Comparison of ENCODE assay signal across 20 cellular contexts in the genomic region with DNA sequence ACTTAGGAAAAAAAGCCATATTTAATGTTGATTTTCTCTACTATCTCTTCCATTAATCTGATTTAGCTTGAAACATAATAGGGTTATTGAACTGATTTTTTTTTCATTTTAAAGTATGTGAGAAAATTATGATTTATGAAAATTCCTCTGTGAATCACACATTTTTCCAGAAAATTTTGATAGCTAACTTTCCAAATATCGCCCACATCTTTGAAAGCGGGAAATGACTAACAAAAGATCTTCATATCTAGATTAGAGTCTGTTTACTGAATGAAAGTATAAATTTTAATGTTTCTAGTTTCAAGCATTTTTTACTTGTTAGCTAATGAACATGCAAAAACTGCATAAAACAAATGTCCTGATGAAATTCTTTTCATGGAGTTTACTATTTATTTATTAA.
DNase-seq lines count a peak whose midpoint lies in the region; ATAC-seq, FAIRE-seq and TF ChIP-seq lines count a peak whose summit lies in the region.
"Had no signal": no experiment of that assay in that cellular context is flagged by ENCODE, and none has a peak within 500 bp of the region (broad histone marks: within the 10 kb centered on the region; RNA-seq: fewer than 3 reads in every experiment).

No MANE protein-coding gene starts in this region.

- no peaks in the 10 kb centered on the region for H3K27me3 ChIP-seq in IMR-90 (ENCODE audit: control insufficient read depth, insufficient read depth, low read length)
- no peaks in the 10 kb centered on the region for H3K27me3 ChIP-seq in pancreas

- CTCF ChIA-PET in IMR-90 (lab: Yijun Ruan, JAX), result interaction anchor here (0.6 kb wide), 1 partner anchor 196 kb away, joined by 3 read pairs; no protein-coding TSS in a partner anchor

- no peak overlapping the region for H2BK5ac ChIP-seq in IMR-90 (ENCODE audit: low read depth, low read length, poor library complexity, severe bottlenecking)

- intact Hi-C loops in IMR-90 (cut with micrococcal nuclease), result no loop called here
- intact Hi-C loops in pancreas (cut with DNase I), result no loop called here

- WGBS in IMR-90 (ENCODE audit: extremely low coverage in 2 of 2, insufficient read length in 1 of 2), 2 experiments, result no CpG with 5 or more reads among the region's 2 CpGs
- WGBS in pancreas, 2 donors, result 62 to 84% methylated on average over 2 of the region's 2 CpGs

- in situ Hi-C loops in IMR-90 (cut with MboI; ENCODE audit: low sequenced_read_pairs), result no loop called here

- POLR2A ChIA-PET in IMR-90 (lab: Charles Lee; ENCODE audit: unreplicated experiment), result no interaction called here

- no peak for TF ChIP-seq POLR2A in IMR-90 (IDR thresholded peaks at IDR 0.05; ENCODE audit: low read depth, low read length)

- H3K56ac ChIP-seq in IMR-90 (ENCODE audit: extremely low read depth, insufficient read depth, low read length), result no peak overlapping the region

- no peak overlapping the region for H2BK20ac ChIP-seq in IMR-90 (ENCODE audit: low read depth, low read length)

- H2BK120ac ChIP-seq in IMR-90 (ENCODE audit: low read depth, low read length), result no peak overlapping the region

- no peak for TF ChIP-seq CTCF in IMR-90 (conservative IDR thresholded peaks at IDR 0.05; ENCODE audit: low read depth, low read length)
- no peak for TF ChIP-seq CTCF in pancreas (IDR thresholded peaks at IDR 0.05)

- FAIRE-seq in pancreas (lab: Jason Lieb, UNC), result peak; percentile 37
- FAIRE-seq: A549, GM12878 had no signal

- H3K4me1 ChIP-seq in IMR-90 (ENCODE audit: control insufficient read depth, insufficient read depth, low read length) (no peaks in the 10 kb centered on the region), pancreas (no peaks in the 10 kb centered on the region)
- H3K4me1 ChIP-seq: A549 had no signal

- no peak overlapping the region for H2BK15ac ChIP-seq in IMR-90 (ENCODE audit: low read depth, low read length)

- H3K36me3 ChIP-seq in IMR-90 (ENCODE audit: control insufficient read depth, insufficient read depth, low read length) (no peaks in the 10 kb centered on the region), pancreas (no peaks in the 10 kb centered on the region)

- DNase-seq in EL (peak; percentile 17), IMR-90 (peak; percentile 15), iris pigment epithelial cell (ENCODE audit: low read depth) (peak; percentile 52), pancreas (no peak), AG08396 (ENCODE audit: low spot score) (no peak), NCI-H524 treated with DMSO at 0.1 percent for 48 hours (lab: John Stamatoyannopoulos, UW) (no peak)
- no peak for DNase-seq in activated naive CD4-positive, alpha-beta T cell (lab: John Stamatoyannopoulos, UW)
- DNase-seq: 8988T; ACHN; C1 segment of cervical spinal cord; Caco-2; CD8-positive, alpha-beta T cell; DMS153; DND-41; GDM1; GOT3; H7; HCEC 1CT had no signal

- H3K9ac ChIP-seq in IMR-90 (ENCODE audit: low read depth, low read length), result no peak overlapping the region

- no peak overlapping the region for H3K4me3 ChIP-seq in IMR-90 (ENCODE audit: insufficient read depth, low read depth, low read length)
- H3K4me3 ChIP-seq in pancreas, result no peak overlapping the region
- H3K4me3 ChIP-seq: A549, GM12878 had no signal

- no peak overlapping the region for H2AK5ac ChIP-seq in IMR-90 (ENCODE audit: low read depth, low read length)

- H3K79me1 ChIP-seq in IMR-90 (ENCODE audit: low read depth in 1 of 2, low read length in 2 of 2), result no peaks in the 10 kb centered on the region

- H3K9me1 ChIP-seq in IMR-90 (ENCODE audit: insufficient read depth, low read length), result no peaks in the 10 kb centered on the region

- no peaks in the 10 kb centered on the region for H4K20me1 ChIP-seq in IMR-90 (ENCODE audit: insufficient read depth, low read length)

- no peak for ATAC-seq in IMR-90 (ENCODE audit: low read depth)
- ATAC-seq in pancreas, result no peak
- ATAC-seq: A549; CD8-positive, alpha-beta T cell; GM12878 had no signal

- H4K5ac ChIP-seq in IMR-90 (ENCODE audit: low read depth, low read length), result no peak overlapping the region

- dilution Hi-C loops in IMR-90 (cut with HindIII; ENCODE audit: low sequenced_read_pairs, unreplicated experiment), result no loop called here

- H3K4ac ChIP-seq in IMR-90 (ENCODE audit: low read depth, low read length), result no peak overlapping the region

- no peak overlapping the region for H2AK9ac ChIP-seq in IMR-90 (replicated peaks; ENCODE audit: low read depth, low read length, poor library complexity)

- H4K8ac ChIP-seq in IMR-90 (ENCODE audit: low read depth in 2 of 2, low read length in 2 of 2), result no peak overlapping the region

- BruUV-seq in IMR-90 (replicated peaks; lab: Mats Ljungman, UMichigan), result no TSS peak

- no peak overlapping the region for H3K18ac ChIP-seq in IMR-90 (ENCODE audit: low read depth, low read length)

- no peak overlapping the region for H3K14ac ChIP-seq in IMR-90 (replicated peaks; ENCODE audit: low read depth, low read length)

- H3K9me3 ChIP-seq in IMR-90 (ENCODE audit: control insufficient read depth, insufficient read depth, low read length), result no peaks in the 10 kb centered on the region
- H3K9me3 ChIP-seq in pancreas, result no peaks in the 10 kb centered on the region
- H3K9me3 ChIP-seq: A549, Caco-2 had no signal

- no peak overlapping the region for H4K91ac ChIP-seq in IMR-90 (ENCODE audit: insufficient read depth, low read depth, low read length)

- H3K23ac ChIP-seq in IMR-90 (ENCODE audit: low read depth, low read length), result no peak overlapping the region

- H3K4me2 ChIP-seq in IMR-90 (ENCODE audit: low read depth, low read length), result no peak overlapping the region
- H3K4me2 ChIP-seq: A549 had no signal

- H2AFZ ChIP-seq in IMR-90 (replicated peaks; ENCODE audit: low read length, poor library complexity), result no peak overlapping the region

- no peak overlapping the region for H3K27ac ChIP-seq in IMR-90 (ENCODE audit: insufficient read depth, low read length)
- H3K27ac ChIP-seq in pancreas, result no peak overlapping the region
- H3K27ac ChIP-seq: A549 had no signal

- TF ChIP-seq RAD21 in IMR-90 (IDR thresholded peaks at IDR 0.05; ENCODE audit: low read length), result no peak

TF ChIP-seq in IMR-90, 13 proteins besides CTCF, POLR2A, EP300 and RAD21:
- no peak for TF ChIP-seq RCOR1 (IDR thresholded peaks at IDR 0.05; ENCODE audit: insufficient replicate concordance, low read length)
- TF ChIP-seq BHLHE40 (IDR thresholded peaks at IDR 0.05; ENCODE audit: low read depth, low read length), result no peak
- TF ChIP-seq, protein P1, sequence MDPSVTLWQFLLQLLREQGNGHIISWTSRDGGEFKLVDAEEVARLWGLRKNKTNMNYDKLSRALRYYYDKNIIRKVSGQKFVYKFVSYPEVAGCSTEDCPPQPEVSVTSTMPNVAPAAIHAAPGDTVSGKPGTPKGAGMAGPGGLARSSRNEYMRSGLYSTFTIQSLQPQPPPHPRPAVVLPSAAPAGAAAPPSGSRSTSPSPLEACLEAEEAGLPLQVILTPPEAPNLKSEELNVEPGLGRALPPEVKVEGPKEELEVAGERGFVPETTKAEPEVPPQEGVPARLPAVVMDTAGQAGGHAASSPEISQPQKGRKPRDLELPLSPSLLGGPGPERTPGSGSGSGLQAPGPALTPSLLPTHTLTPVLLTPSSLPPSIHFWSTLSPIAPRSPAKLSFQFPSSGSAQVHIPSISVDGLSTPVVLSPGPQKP (IDR thresholded peaks at IDR 0.05; ENCODE audit: borderline replicate concordance, low read depth, low read length), result no peak
- no peak for TF ChIP-seq CEBPB (IDR thresholded peaks at IDR 0.05; ENCODE audit: low read depth, low read length)
- TF ChIP-seq NFE2L2 (IDR thresholded peaks at IDR 0.05; ENCODE audit: low read depth, low read length), result no peak
- TF ChIP-seq SMC3 (IDR thresholded peaks at IDR 0.05; ENCODE audit: low read depth, low read length), result no peak
- TF ChIP-seq RFX5 (IDR thresholded peaks at IDR 0.05; ENCODE audit: low read depth, low read length), result no peak
- no peak for TF ChIP-seq MAZ (IDR thresholded peaks at IDR 0.05; ENCODE audit: borderline replicate concordance, low read depth, low read length)
- TF ChIP-seq MXI1 (IDR thresholded peaks at IDR 0.05; ENCODE audit: borderline replicate concordance, low read depth, low read length), result no peak
- TF ChIP-seq, protein P2, sequence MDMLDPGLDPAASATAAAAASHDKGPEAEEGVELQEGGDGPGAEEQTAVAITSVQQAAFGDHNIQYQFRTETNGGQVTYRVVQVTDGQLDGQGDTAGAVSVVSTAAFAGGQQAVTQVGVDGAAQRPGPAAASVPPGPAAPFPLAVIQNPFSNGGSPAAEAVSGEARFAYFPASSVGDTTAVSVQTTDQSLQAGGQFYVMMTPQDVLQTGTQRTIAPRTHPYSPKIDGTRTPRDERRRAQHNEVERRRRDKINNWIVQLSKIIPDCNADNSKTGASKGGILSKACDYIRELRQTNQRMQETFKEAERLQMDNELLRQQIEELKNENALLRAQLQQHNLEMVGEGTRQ (IDR thresholded peaks at IDR 0.05; ENCODE audit: low read depth, low read length), result no peak
- no peak for TF ChIP-seq CHD1 (IDR thresholded peaks at IDR 0.05; ENCODE audit: low read depth, low read length)
- no peak for TF ChIP-seq FOS (IDR thresholded peaks at IDR 0.05; ENCODE audit: low read depth, low read length)

Comparison
In these comparisons a context has a peak if more than half of its experiments do, and no peak if none do; other contexts are left out.
1. DNase-seq: peak in EL (single experiment), IMR-90 (single experiment) and iris pigment epithelial cell (single experiment); none in pancreas (0 of 6), AG08396 (single experiment), activated naive CD4-positive, alpha-beta T cell (0 of 4) and NCI-H524 treated with DMSO at 0.1 percent for 48 hours (single experiment).